In the genomic region with DNA sequence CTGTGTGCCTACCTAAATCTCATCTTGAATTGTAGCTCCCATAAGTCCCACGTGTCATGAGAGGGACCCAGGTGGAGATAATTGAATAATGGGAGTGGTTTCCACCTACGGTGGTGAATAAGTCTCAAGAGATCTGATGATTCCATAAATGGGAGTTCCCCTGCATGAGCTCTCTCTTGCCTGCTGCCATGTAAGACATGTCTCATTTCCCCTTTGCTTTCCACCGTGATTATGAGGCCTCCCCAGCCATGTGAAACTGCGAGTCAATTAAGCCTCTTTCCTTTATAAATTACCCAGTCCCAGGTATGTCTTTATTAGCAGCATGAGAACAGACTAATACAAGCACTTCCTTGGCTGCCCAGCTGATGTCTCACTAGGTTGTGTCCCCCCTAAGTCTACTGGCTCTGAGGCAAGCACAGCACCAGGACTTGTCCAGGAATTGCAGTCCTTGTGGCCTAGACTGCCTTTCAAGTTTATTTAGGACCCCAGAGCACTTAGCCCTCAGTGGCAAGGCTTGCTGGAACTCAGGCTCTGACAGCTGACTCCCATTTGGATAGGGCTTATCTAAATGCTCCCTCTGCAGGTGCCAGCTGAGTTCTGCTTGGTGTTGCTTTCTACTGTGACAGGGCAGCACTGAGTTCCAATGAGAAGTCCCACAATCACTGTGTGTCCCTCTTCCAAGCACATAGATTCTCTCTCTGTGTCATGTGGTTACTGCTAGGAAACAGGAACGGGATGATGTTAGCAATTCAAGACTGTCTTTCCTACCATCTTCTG, we compare ENCODE assay signal across 11 cellular contexts. TPM values are rescaled to one million over a fixed set of nuclear protein-coding genes. Genes with fewer than 3 reads are reported as not detected.
A peak's percentile ranks its signal among the peaks of the same experiment; 100 is the strongest.
DNase-seq lines count a peak whose midpoint lies in the region; ATAC-seq and TF ChIP-seq lines count a peak whose summit lies in the region.
"Had no signal": no experiment of that assay in that cellular context is flagged by ENCODE, and none has a peak within 500 bp of the region (broad histone marks: within the 10 kb centered on the region; RNA-seq: fewer than 3 reads in every experiment).

No MANE protein-coding gene starts in this region.

- peaks cover 4% of the 10 kb centered on the region in 2 donors for H3K9me3 ChIP-seq in right atrium auricular region
- peaks cover 4% of the 10 kb centered on the region for H3K9me3 ChIP-seq in RWPE2 (ENCODE audit: severe bottlenecking)
- H3K9me3 ChIP-seq in cardiac muscle cell (ENCODE audit: low read depth) = no peaks in the 10 kb centered on the region
- H3K9me3 ChIP-seq: psoas muscle had no signal

- intact Hi-C loops in Right ventricle myocardium inferior (cut with DNase I) = no loop called here

- H3K4me3 ChIP-seq in right atrium auricular region = no peak overlapping the region
- H3K4me3 ChIP-seq in RWPE2 (ENCODE audit: severe bottlenecking) = no peak overlapping the region
- no peak overlapping the region for H3K4me3 ChIP-seq in cardiac muscle cell
- H3K4me3 ChIP-seq: psoas muscle had no signal

- TF ChIP-seq CTCF in right atrium auricular region (IDR thresholded peaks at IDR 0.05) (no peak), RWPE2 (IDR thresholded peaks at IDR 0.05; ENCODE audit: poor library complexity, severe bottlenecking) (peak; percentile 33), cardiac muscle cell (IDR thresholded peaks at IDR 0.05; ENCODE audit: low read depth, low read length) (no peak)

- no peaks in the 10 kb centered on the region for H3K27me3 ChIP-seq in right atrium auricular region
- no peaks in the 10 kb centered on the region for H3K27me3 ChIP-seq in RWPE2 (ENCODE audit: insufficient read depth, poor library complexity, severe bottlenecking)
- H3K27me3 ChIP-seq in cardiac muscle cell = no peaks in the 10 kb centered on the region

- H3K27ac ChIP-seq in right atrium auricular region (no peak overlapping the region), RWPE2 (ENCODE audit: poor library complexity, severe bottlenecking) (no peak overlapping the region), cardiac muscle cell (peak overlapping the region; percentile 60)
- H3K27ac ChIP-seq: psoas muscle had no signal

- peak; percentile 95 for ATAC-seq in Right ventricle myocardium inferior
- peak; percentile 57; the same call in 2 of the 3 replicates for ATAC-seq in RWPE2 (ENCODE audit: low read depth)
- no peak for ATAC-seq in HG02588 (IDR thresholded peaks at IDR 0.05; ENCODE audit: unreplicated experiment)
- ATAC-seq: psoas muscle had no signal

- no peaks in the 10 kb centered on the region for H3K36me3 ChIP-seq in right atrium auricular region
- no peaks in the 10 kb centered on the region for H3K36me3 ChIP-seq in RWPE2 (ENCODE audit: low read depth)
- H3K36me3 ChIP-seq in cardiac muscle cell = no peaks in the 10 kb centered on the region

- no peak for DNase-seq in Right ventricle myocardium inferior (ENCODE audit: missing footprints)
- DNase-seq in right atrium auricular region (ENCODE audit: low spot score) = no peak
- no peak for DNase-seq in RWPE2 (ENCODE audit: low spot score)
- peak in 1 of 2 donors; percentile 84 for DNase-seq in cardiac muscle cell (ENCODE audit: low read depth in 1 of 2, low spot score in 1 of 2)
- no peak for DNase-seq in NCI-H2107 (lab: John Stamatoyannopoulos, UW)
- DNase-seq in stimulated activated CD4-positive, alpha-beta T cell treated with anti-CD3 and anti-CD28 coated beads, Interleukin-12 subunit alpha, Interleukin-12 subunit beta, amount 100 ng/mL, for 4 hours = no peak
- no peak for DNase-seq in NCI-H1694 treated with DMSO at 0.1 percent for 48 hours (lab: John Stamatoyannopoulos, UW)
- DNase-seq: NCI-H187, psoas muscle had no signal

- H3K4me1 ChIP-seq in right atrium auricular region (no peaks in the 10 kb centered on the region), RWPE2 (ENCODE audit: insufficient read depth, poor library complexity, severe bottlenecking) (no peaks in the 10 kb centered on the region), cardiac muscle cell (ENCODE audit: low read depth) (peaks cover 8% of the 10 kb centered on the region)
- H3K4me1 ChIP-seq: psoas muscle had no signal

RNA-seq across cellular contexts. Expression of a gene that starts 59.0 kb away (rescaled TPM):
- not detected for total RNA-seq in Right ventricle myocardium inferior
- not detected for total RNA-seq in right atrium auricular region
- not detected in 2 replicates for total RNA-seq in cardiac muscle cell
- not detected in 2 replicates for polyA plus RNA-seq in cardiac muscle cell
- total RNA-seq: glomerular endothelial cell, psoas muscle had no signal
- polyA plus RNA-seq: psoas muscle had no signal
